29 cellular contexts compared by ENCODE assay signal in the genomic region with DNA sequence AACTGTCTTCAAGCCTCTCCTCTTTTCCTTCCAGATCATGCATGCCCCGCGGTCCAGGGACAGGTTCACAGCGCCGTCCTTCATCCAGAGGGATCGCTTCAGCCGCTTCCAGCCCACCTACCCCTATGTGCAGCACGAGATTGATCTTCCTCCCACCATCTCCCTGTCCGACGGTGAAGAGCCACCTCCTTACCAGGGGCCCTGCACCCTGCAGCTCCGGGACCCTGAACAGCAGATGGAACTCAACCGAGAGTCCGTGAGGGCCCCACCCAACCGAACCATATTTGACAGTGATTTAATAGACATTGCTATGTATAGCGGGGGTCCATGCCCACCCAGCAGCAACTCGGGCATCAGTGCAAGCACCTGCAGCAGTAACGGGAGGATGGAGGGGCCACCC.
DNase-seq lines count a peak whose midpoint lies in the region; ATAC-seq, FAIRE-seq and TF ChIP-seq lines count a peak whose summit lies in the region.
"Had no signal": no experiment of that assay in that cellular context is flagged by ENCODE, and none has a peak within 500 bp of the region (broad histone marks: within the 10 kb centered on the region; RNA-seq: fewer than 3 reads in every experiment).

No MANE protein-coding gene starts in this region.

- H3K56ac ChIP-seq in mesendoderm (ENCODE audit: low read length), result no peak overlapping the region

- peaks cover 15% of the 10 kb centered on the region for H3K27me3 ChIP-seq in neural progenitor cell
- no peaks in the 10 kb centered on the region for H3K27me3 ChIP-seq in sigmoid colon
- no peaks in the 10 kb centered on the region for H3K27me3 ChIP-seq in mesendoderm (ENCODE audit: insufficient read depth, low read length, poor library complexity)
- no peaks in the 10 kb centered on the region for H3K27me3 ChIP-seq in tibial nerve
- H3K27me3 ChIP-seq: BE2C, BLaER1 had no signal

- H3K36me3 ChIP-seq in neural progenitor cell (no peaks in the 10 kb centered on the region), sigmoid colon (peaks cover 0 to 21% (median 9%) of the 10 kb centered on the region in 4 donors), mesendoderm (ENCODE audit: control insufficient read depth, insufficient read depth, low read length) (no peaks in the 10 kb centered on the region), tibial nerve (peaks cover 0 to 10% (median 0%) of the 10 kb centered on the region in 3 donors)
- H3K36me3 ChIP-seq: BE2C had no signal

- DNase-seq in endothelial cell (ENCODE audit: low spot score), result no peak
- no peak for DNase-seq in neural progenitor cell (ENCODE audit: low spot score)
- peak; percentile 35 for DNase-seq in sigmoid colon
- DNase-seq in urothelium cell line (ENCODE audit: low spot score), result no peak
- no peak for DNase-seq in mesendoderm
- no peak for DNase-seq in NCI-H2029 (lab: John Stamatoyannopoulos, UW)
- DNase-seq in tibial nerve (ENCODE audit: low spot score in 2 of 2), result no peak
- DNase-seq: 8988T; ACHN; BE2C; C1 segment of cervical spinal cord; CD4-positive, alpha-beta memory T cell; CD4-positive, CD25-positive, alpha-beta regulatory T cell; CD8-positive, alpha-beta memory T cell; COR-L47; DMS 273 treated with DMSO at 0.1 percent for 48 hours; DMS153; DMS53; DMS79; DND-41; EL; GDM1 had no signal

- H3K9me3 ChIP-seq in neural progenitor cell (ENCODE audit: low read depth), result no peaks in the 10 kb centered on the region
- no peaks in the 10 kb centered on the region for H3K9me3 ChIP-seq in sigmoid colon
- H3K9me3 ChIP-seq in tibial nerve, result no peaks in the 10 kb centered on the region
- H3K9me3 ChIP-seq: BE2C, BLaER1 had no signal

- no peak overlapping the region for H2BK15ac ChIP-seq in mesendoderm (replicated peaks; ENCODE audit: low read depth)

- H3K36me3 Mint-ChIP-seq in endothelial cell (ENCODE audit: low read depth, unreplicated experiment) (peaks cover 13% of the 10 kb centered on the region), neural progenitor cell (peaks cover 4% of the 10 kb centered on the region)

- H3K4me1 Mint-ChIP-seq in endothelial cell (ENCODE audit: unreplicated experiment) (peaks cover 7% of the 10 kb centered on the region), neural progenitor cell (peaks cover 4% of the 10 kb centered on the region)

- H3K79me2 ChIP-seq in neural progenitor cell (ENCODE audit: low read depth), result no peaks in the 10 kb centered on the region
- H3K79me2 ChIP-seq in mesendoderm (ENCODE audit: control insufficient read depth, insufficient read depth, low read length), result no peaks in the 10 kb centered on the region

- H3K18ac ChIP-seq in mesendoderm (ENCODE audit: low read length), result no peak overlapping the region

- no peaks in the 10 kb centered on the region for H3F3A ChIP-seq in neural progenitor cell (ENCODE audit: low read depth)

- H3K27ac ChIP-seq in neural progenitor cell (no peak overlapping the region), sigmoid colon (no peak overlapping the region), mesendoderm (ENCODE audit: low read depth, low read length) (no peak overlapping the region), tibial nerve (no peak overlapping the region)
- H3K27ac ChIP-seq: BLaER1 had no signal

- no peak overlapping the region for H3K27ac Mint-ChIP-seq in endothelial cell (ENCODE audit: unreplicated experiment)
- peak overlapping the region; percentile 69 for H3K27ac Mint-ChIP-seq in neural progenitor cell
- H3K27ac Mint-ChIP-seq: CD8-positive, alpha-beta memory T cell had no signal

- intact Hi-C loops in sigmoid colon (cut with DNase I), result no loop called here

- H3K4me2 ChIP-seq in neural progenitor cell, result no peak overlapping the region
- H3K4me2 ChIP-seq in mesendoderm (ENCODE audit: low read length), result no peak overlapping the region
- H3K4me2 ChIP-seq: BLaER1 had no signal

- H3K79me1 ChIP-seq in mesendoderm (ENCODE audit: low read length), result no peaks in the 10 kb centered on the region

- H3K9ac ChIP-seq in neural progenitor cell (no peak overlapping the region), mesendoderm (ENCODE audit: low read length) (no peak overlapping the region)
- H3K9ac ChIP-seq: BLaER1 had no signal

- H2AK5ac ChIP-seq in mesendoderm (ENCODE audit: low read length), result no peak overlapping the region

- H3K4me3 Mint-ChIP-seq in endothelial cell (ENCODE audit: unreplicated experiment), result peak overlapping the region; percentile 23
- no peak overlapping the region for H3K4me3 Mint-ChIP-seq in neural progenitor cell
- H3K4me3 Mint-ChIP-seq: CD14-positive monocyte; CD4-positive, alpha-beta memory T cell had no signal

- no peaks in the 10 kb centered on the region for H4K20me1 ChIP-seq in neural progenitor cell (ENCODE audit: low read depth)

- no peak overlapping the region for H2BK120ac ChIP-seq in mesendoderm (ENCODE audit: low read depth, low read length)

- H3K9me3 Mint-ChIP-seq in endothelial cell (ENCODE audit: unreplicated experiment) (peaks cover 5% of the 10 kb centered on the region), neural progenitor cell (peaks cover 3% of the 10 kb centered on the region)

- peak; percentile 82 for FAIRE-seq in urothelium cell line (lab: Jason Lieb, UNC)
- FAIRE-seq: A204.1, GM12878, GM12892, GM18507 had no signal

- no peak overlapping the region for H3K4ac ChIP-seq in mesendoderm (ENCODE audit: low read depth, low read length)

- TF ChIP-seq EP300 in sigmoid colon (IDR thresholded peaks at IDR 0.05), result no peak
- TF ChIP-seq EP300 in tibial nerve (IDR thresholded peaks at IDR 0.05), result no peak

- no peak overlapping the region for H4K8ac ChIP-seq in mesendoderm (ENCODE audit: low read depth, low read length)

- TF ChIP-seq POLR2A in sigmoid colon (IDR thresholded peaks at IDR 0.05) (no peak), tibial nerve (IDR thresholded peaks at IDR 0.05) (no peak)

- TF ChIP-seq CTCF in endothelial cell (IDR thresholded peaks at IDR 0.05; ENCODE audit: unreplicated experiment) (no peak), neural progenitor cell (IDR thresholded peaks at IDR 0.05) (no peak), sigmoid colon (IDR thresholded peaks at IDR 0.05) (no peak), tibial nerve (IDR thresholded peaks at IDR 0.05) (no peak)

- ATAC-seq in GM21367 (IDR thresholded peaks at IDR 0.05; ENCODE audit: unreplicated experiment), result no peak
- ATAC-seq: GM12878 had no signal

- WGBS in sigmoid colon, 2 donors, result 95 to 96% methylated on average over 16 of the region's 16 CpGs
- WGBS in mesendoderm (ENCODE audit: extremely low coverage, insufficient coverage, low lambda C conversion rate), result no CpG with 5 or more reads among the region's 16 CpGs
- 96 to 97% methylated on average over 16 of the region's 16 CpGs for WGBS in tibial nerve, 2 donors

- H3K4me1 ChIP-seq in neural progenitor cell, result no peaks in the 10 kb centered on the region
- H3K4me1 ChIP-seq in sigmoid colon, result peaks cover 0 to 20% (median 10%) of the 10 kb centered on the region in 4 donors
- no peaks in the 10 kb centered on the region for H3K4me1 ChIP-seq in mesendoderm (ENCODE audit: control insufficient read depth, low read depth, low read length)
- H3K4me1 ChIP-seq in tibial nerve, result peaks cover 0 to 12% (median 5%) of the 10 kb centered on the region in 4 donors
- H3K4me1 ChIP-seq: BE2C had no signal

- H3K4me3 ChIP-seq in neural progenitor cell, result no peak overlapping the region
- H3K4me3 ChIP-seq in sigmoid colon, result no peak overlapping the region
- no peak overlapping the region for H3K4me3 ChIP-seq in mesendoderm (ENCODE audit: low read length)
- no peak overlapping the region for H3K4me3 ChIP-seq in tibial nerve
- H3K4me3 ChIP-seq: BLaER1, GM12878 had no signal

- no peak overlapping the region for H2BK5ac ChIP-seq in mesendoderm (ENCODE audit: low read length)

- H3K27me3 Mint-ChIP-seq in endothelial cell (ENCODE audit: unreplicated experiment) (peaks cover 10% of the 10 kb centered on the region), neural progenitor cell (ENCODE audit: insufficient read depth, low read depth) (no peaks in the 10 kb centered on the region)
- H3K27me3 Mint-ChIP-seq: CD4-positive, alpha-beta memory T cell; CD4-positive, CD25-positive, alpha-beta regulatory T cell; CD8-positive, alpha-beta memory T cell had no signal

- H4K5ac ChIP-seq in mesendoderm (ENCODE audit: low read length), result no peak overlapping the region

- H2AFZ ChIP-seq in neural progenitor cell (replicated peaks), result no peak overlapping the region

- H3K23ac ChIP-seq in mesendoderm (ENCODE audit: low read length), result no peak overlapping the region
